8 cellular contexts compared by ENCODE assay signal in genomic region chrX:103628386-103629290, GRCh38. TPM values are rescaled to one million over a fixed set of nuclear protein-coding genes. Genes with fewer than 3 reads are reported as not detected.
DNase-seq lines count a peak whose midpoint lies in the region; ATAC-seq and TF ChIP-seq lines count a peak whose summit lies in the region.

Gene TCEAL1 (plus strand): TSS chrX:103628975. CDS start chrX:103629917, 942 bp downstream.

- dilution Hi-C loops in IMR-90 (cut with HindIII; ENCODE audit: low sequenced_read_pairs, unreplicated experiment): no loop called here

- no peak for TF ChIP-seq CTCF in IMR-90 (conservative IDR thresholded peaks at IDR 0.05; ENCODE audit: low read depth, low read length)
- no peak for TF ChIP-seq CTCF in RWPE2 (IDR thresholded peaks at IDR 0.05; ENCODE audit: poor library complexity, severe bottlenecking)
- no peak for TF ChIP-seq CTCF in astrocyte of the spinal cord (IDR thresholded peaks at IDR 0.05; ENCODE audit: low read depth, low read length)

- in situ Hi-C loops in IMR-90 (cut with MboI; ENCODE audit: low sequenced_read_pairs): no loop called here
- in situ Hi-C loops in astrocyte of the spinal cord (cut with HindIII; ENCODE audit: low sequenced_read_pairs): no loop called here

- H3K36me3 ChIP-seq in IMR-90 (ENCODE audit: control insufficient read depth, insufficient read depth, low read length): no peaks in the 10 kb centered on the region
- H3K36me3 ChIP-seq in RWPE2 (ENCODE audit: low read depth): no peaks in the 10 kb centered on the region

- POLR2A ChIA-PET in IMR-90 (lab: Charles Lee; ENCODE audit: unreplicated experiment): interaction anchor here (0.8 kb wide), 1 partner anchor 123 kb away, joined by 9 read pairs; no protein-coding TSS in a partner anchor

- peak within 1 kb of the TSS; percentile 91 for H3K23ac ChIP-seq in IMR-90 (ENCODE audit: low read depth, low read length)

- no peak within 1 kb of the TSS; the same call in 2 of the 3 replicates for H2BK15ac ChIP-seq in IMR-90 (ENCODE audit: low read depth, low read length)

- no peaks in the 10 kb centered on the region for H3K9me3 ChIP-seq in IMR-90 (ENCODE audit: control insufficient read depth, insufficient read depth, low read length)
- H3K9me3 ChIP-seq in RWPE2 (ENCODE audit: severe bottlenecking): no peaks in the 10 kb centered on the region

- TF ChIP-seq POLR2A in IMR-90 (IDR thresholded peaks at IDR 0.05; ENCODE audit: low read depth, low read length): no peak

- H3K27me3 ChIP-seq in IMR-90 (ENCODE audit: control insufficient read depth, insufficient read depth, low read length) (no peaks in the 10 kb centered on the region), RWPE2 (ENCODE audit: insufficient read depth, poor library complexity, severe bottlenecking) (no peaks in the 10 kb centered on the region)

- H3K4ac ChIP-seq in IMR-90 (ENCODE audit: low read depth, low read length): peak within 1 kb of the TSS; percentile 89

- intact Hi-C loops in IMR-90 (cut with micrococcal nuclease): loop anchor here (5.0 kb wide), 1 partner anchor 49 kb away; no protein-coding TSS in a partner anchor

- peaks cover 3% of the 10 kb centered on the region; the same call in 1 of the 2 replicates for H3K9me1 ChIP-seq in IMR-90 (ENCODE audit: insufficient read depth, low read length)

- H2AFZ ChIP-seq in IMR-90 (replicated peaks; ENCODE audit: low read length, poor library complexity): peak within 1 kb of the TSS; percentile 92

- H3K18ac ChIP-seq in IMR-90 (ENCODE audit: low read depth, low read length): peak within 1 kb of the TSS; percentile 88

- CTCF ChIA-PET in IMR-90 (lab: Yijun Ruan, JAX): interaction anchor here (1.3 kb wide), 1 partner anchor 19 kb away, joined by 3 read pairs; no protein-coding TSS in a partner anchor

- H4K20me1 ChIP-seq in IMR-90 (ENCODE audit: insufficient read depth, low read length): no peaks in the 10 kb centered on the region

- BruUV-seq in IMR-90 (replicated peaks; lab: Mats Ljungman, UMichigan): no TSS peak

- H3K4me2 ChIP-seq in IMR-90 (ENCODE audit: low read depth, low read length): peak within 1 kb of the TSS; percentile 84

- peak within 1 kb of the TSS; percentile 92 for H2BK5ac ChIP-seq in IMR-90 (ENCODE audit: low read depth, low read length, poor library complexity, severe bottlenecking)

- H3K79me1 ChIP-seq in IMR-90 (ENCODE audit: low read depth in 1 of 2, low read length in 2 of 2): peaks cover 0 to 9% of the 10 kb centered on the region in 2 experiments; a peak in 1 of 4 replicates

- DNase-seq in DMS79 treated with DMSO at 0.1 percent for 48 hours (lab: John Stamatoyannopoulos, UW) (peak; percentile 48), IMR-90 (peak; percentile 27), RWPE2 (ENCODE audit: low spot score) (no peak), astrocyte of the spinal cord (ENCODE audit: low read depth, low spot score) (peak; percentile 36), hypothalamus (lab: John Stamatoyannopoulos, UW) (peak; percentile 1 to 78 (median 47)), pulmonary artery endothelial cell (ENCODE audit: low read depth, low spot score) (no peak)

- H2BK20ac ChIP-seq in IMR-90 (ENCODE audit: low read depth, low read length): no peak within 1 kb of the TSS

- H3K4me1 ChIP-seq in IMR-90 (ENCODE audit: control insufficient read depth, insufficient read depth, low read length): no peaks in the 10 kb centered on the region
- H3K4me1 ChIP-seq in RWPE2 (ENCODE audit: insufficient read depth, poor library complexity, severe bottlenecking): no peaks in the 10 kb centered on the region

- peak within 1 kb of the TSS; percentile 68 for H2BK120ac ChIP-seq in IMR-90 (ENCODE audit: low read depth, low read length)

- H3K9ac ChIP-seq in IMR-90 (ENCODE audit: low read depth, low read length): peak within 1 kb of the TSS; percentile 89

- peak; percentile 63 for ATAC-seq in GM21447 (IDR thresholded peaks at IDR 0.05; ENCODE audit: unreplicated experiment)
- ATAC-seq in IMR-90 (ENCODE audit: low read depth): peak; percentile 23
- ATAC-seq in RWPE2 (ENCODE audit: low read depth): peak; percentile 15; the same call in 2 of the 3 replicates
- no peak for ATAC-seq in HG03097 (IDR thresholded peaks at IDR 0.05; ENCODE audit: low FRiP score, unreplicated experiment)

- peak within 1 kb of the TSS; percentile 79 for H4K5ac ChIP-seq in IMR-90 (ENCODE audit: low read depth, low read length)

- 21% methylated on average over 9 of the region's 31 CpGs; no CpG with 5 or more reads in 1 of the 2 experiments for WGBS in IMR-90 (ENCODE audit: extremely low coverage in 2 of 2, insufficient read length in 1 of 2), 2 experiments

- peak within 1 kb of the TSS; percentile 85 for H2AK9ac ChIP-seq in IMR-90 (replicated peaks; ENCODE audit: low read depth, low read length, poor library complexity)

- peak within 1 kb of the TSS; percentile 84 for H3K56ac ChIP-seq in IMR-90 (ENCODE audit: extremely low read depth, insufficient read depth, low read length)

- H3K4me3 ChIP-seq in IMR-90 (ENCODE audit: insufficient read depth, low read depth, low read length) (peak within 1 kb of the TSS; percentile 81), RWPE2 (ENCODE audit: severe bottlenecking) (peak within 1 kb of the TSS; percentile 63), astrocyte of the spinal cord (ENCODE audit: low read depth, low read length) (peak within 1 kb of the TSS; percentile 56)

- H2AK5ac ChIP-seq in IMR-90 (ENCODE audit: low read depth, low read length): peak within 1 kb of the TSS; percentile 86

- peak within 1 kb of the TSS; percentile 86 for H3K14ac ChIP-seq in IMR-90 (replicated peaks; ENCODE audit: low read depth, low read length)

- TF ChIP-seq RAD21 in IMR-90 (IDR thresholded peaks at IDR 0.05; ENCODE audit: low read length): no peak

- peak within 1 kb of the TSS; percentile 86 for H4K91ac ChIP-seq in IMR-90 (ENCODE audit: insufficient read depth, low read depth, low read length)

- peak within 1 kb of the TSS; percentile 98 for H3K27ac ChIP-seq in IMR-90 (ENCODE audit: insufficient read depth, low read length)
- peak within 1 kb of the TSS; percentile 82 for H3K27ac ChIP-seq in RWPE2 (ENCODE audit: poor library complexity, severe bottlenecking)

- peak within 1 kb of the TSS; percentile 86 to 91 for H4K8ac ChIP-seq in IMR-90 (ENCODE audit: low read depth in 2 of 2, low read length in 2 of 2)

TF ChIP-seq in IMR-90, 13 proteins besides CTCF, POLR2A, EP300 and RAD21:
- peak; percentile 73 for TF ChIP-seq BHLHE40 (IDR thresholded peaks at IDR 0.05; ENCODE audit: low read depth, low read length)
- TF ChIP-seq MAFK (IDR thresholded peaks at IDR 0.05; ENCODE audit: low read depth, low read length): no peak
- no peak for TF ChIP-seq CEBPB (IDR thresholded peaks at IDR 0.05; ENCODE audit: low read depth, low read length)
- no peak for TF ChIP-seq CHD1 (IDR thresholded peaks at IDR 0.05; ENCODE audit: low read depth, low read length)
- no peak for TF ChIP-seq NFE2L2 (IDR thresholded peaks at IDR 0.05; ENCODE audit: low read depth, low read length)
- TF ChIP-seq RCOR1 (IDR thresholded peaks at IDR 0.05; ENCODE audit: insufficient replicate concordance, low read length): no peak
- TF ChIP-seq FOS (IDR thresholded peaks at IDR 0.05; ENCODE audit: low read depth, low read length): no peak
- TF ChIP-seq, protein P1, sequence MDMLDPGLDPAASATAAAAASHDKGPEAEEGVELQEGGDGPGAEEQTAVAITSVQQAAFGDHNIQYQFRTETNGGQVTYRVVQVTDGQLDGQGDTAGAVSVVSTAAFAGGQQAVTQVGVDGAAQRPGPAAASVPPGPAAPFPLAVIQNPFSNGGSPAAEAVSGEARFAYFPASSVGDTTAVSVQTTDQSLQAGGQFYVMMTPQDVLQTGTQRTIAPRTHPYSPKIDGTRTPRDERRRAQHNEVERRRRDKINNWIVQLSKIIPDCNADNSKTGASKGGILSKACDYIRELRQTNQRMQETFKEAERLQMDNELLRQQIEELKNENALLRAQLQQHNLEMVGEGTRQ (IDR thresholded peaks at IDR 0.05; ENCODE audit: low read depth, low read length): peak; percentile 92
TF ChIP-seq in IMR-90: peak in this region for 2.

RNA-seq across cellular contexts. Expression of gene TCEAL1, which starts in this region (rescaled TPM):
- total RNA-seq in IMR-90 (2012; rRNA removed): 9.1 and 15.0 TPM in 2 replicates
- polyA plus RNA-seq in IMR-90 (2012; rRNA removed): 18.8 and 21.8 TPM in 2 replicates
- 8.8 and 11.6 TPM in 2 replicates for polyA plus RNA-seq in IMR-90 (2012; cell fraction: cytosol; rRNA removed)
- 7.4 and 22.6 TPM in 2 replicates for polyA plus RNA-seq in IMR-90 (2012; cell fraction: nucleus; rRNA removed; ENCODE audit: low replicate concordance)
- 15.8 and 19.7 TPM in 2 replicates for total RNA-seq in pulmonary artery endothelial cell

Comparison
In these comparisons a context has a peak if more than half of its experiments do, and no peak if none do; other contexts are left out.
1. DNase-seq: peak in DMS79 treated with DMSO at 0.1 percent for 48 hours (single experiment), IMR-90 (single experiment), astrocyte of the spinal cord (single experiment) and hypothalamus (51 of 51); none in RWPE2 (single experiment) and pulmonary artery endothelial cell (single experiment).
2. Peak in every context shown above with its lines, with median percentiles within 50 percentile points of each other: H3K4me3 ChIP-seq.